In the genomic region with DNA sequence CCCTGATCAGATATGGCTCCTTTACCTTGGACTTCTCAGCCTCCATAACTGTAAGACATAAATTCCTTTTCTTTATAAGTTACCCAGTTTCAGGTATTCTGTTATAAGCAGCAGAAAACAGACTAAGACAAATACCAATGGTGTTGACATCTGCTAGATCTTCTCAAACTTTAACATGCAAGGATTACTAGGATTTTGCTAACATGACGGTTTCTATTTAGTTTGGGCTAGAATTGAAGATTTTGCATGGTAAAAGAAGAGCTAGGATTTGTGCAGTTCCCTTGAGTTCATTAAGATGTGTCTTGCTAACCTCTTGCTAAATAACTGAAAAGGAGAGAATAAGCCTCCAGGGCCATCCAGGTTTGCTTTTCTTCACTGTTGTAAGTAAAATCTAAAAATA, we compare ENCODE assay signal across 1 cellular context.
TF ChIP-seq lines count a peak whose summit lies in the region.

No MANE protein-coding gene starts in this region.

TF ChIP-seq in GM23338, 12 proteins besides CTCF, POLR2A, EP300 and RAD21 (continued from another document):
- TF ChIP-seq, protein P1, sequence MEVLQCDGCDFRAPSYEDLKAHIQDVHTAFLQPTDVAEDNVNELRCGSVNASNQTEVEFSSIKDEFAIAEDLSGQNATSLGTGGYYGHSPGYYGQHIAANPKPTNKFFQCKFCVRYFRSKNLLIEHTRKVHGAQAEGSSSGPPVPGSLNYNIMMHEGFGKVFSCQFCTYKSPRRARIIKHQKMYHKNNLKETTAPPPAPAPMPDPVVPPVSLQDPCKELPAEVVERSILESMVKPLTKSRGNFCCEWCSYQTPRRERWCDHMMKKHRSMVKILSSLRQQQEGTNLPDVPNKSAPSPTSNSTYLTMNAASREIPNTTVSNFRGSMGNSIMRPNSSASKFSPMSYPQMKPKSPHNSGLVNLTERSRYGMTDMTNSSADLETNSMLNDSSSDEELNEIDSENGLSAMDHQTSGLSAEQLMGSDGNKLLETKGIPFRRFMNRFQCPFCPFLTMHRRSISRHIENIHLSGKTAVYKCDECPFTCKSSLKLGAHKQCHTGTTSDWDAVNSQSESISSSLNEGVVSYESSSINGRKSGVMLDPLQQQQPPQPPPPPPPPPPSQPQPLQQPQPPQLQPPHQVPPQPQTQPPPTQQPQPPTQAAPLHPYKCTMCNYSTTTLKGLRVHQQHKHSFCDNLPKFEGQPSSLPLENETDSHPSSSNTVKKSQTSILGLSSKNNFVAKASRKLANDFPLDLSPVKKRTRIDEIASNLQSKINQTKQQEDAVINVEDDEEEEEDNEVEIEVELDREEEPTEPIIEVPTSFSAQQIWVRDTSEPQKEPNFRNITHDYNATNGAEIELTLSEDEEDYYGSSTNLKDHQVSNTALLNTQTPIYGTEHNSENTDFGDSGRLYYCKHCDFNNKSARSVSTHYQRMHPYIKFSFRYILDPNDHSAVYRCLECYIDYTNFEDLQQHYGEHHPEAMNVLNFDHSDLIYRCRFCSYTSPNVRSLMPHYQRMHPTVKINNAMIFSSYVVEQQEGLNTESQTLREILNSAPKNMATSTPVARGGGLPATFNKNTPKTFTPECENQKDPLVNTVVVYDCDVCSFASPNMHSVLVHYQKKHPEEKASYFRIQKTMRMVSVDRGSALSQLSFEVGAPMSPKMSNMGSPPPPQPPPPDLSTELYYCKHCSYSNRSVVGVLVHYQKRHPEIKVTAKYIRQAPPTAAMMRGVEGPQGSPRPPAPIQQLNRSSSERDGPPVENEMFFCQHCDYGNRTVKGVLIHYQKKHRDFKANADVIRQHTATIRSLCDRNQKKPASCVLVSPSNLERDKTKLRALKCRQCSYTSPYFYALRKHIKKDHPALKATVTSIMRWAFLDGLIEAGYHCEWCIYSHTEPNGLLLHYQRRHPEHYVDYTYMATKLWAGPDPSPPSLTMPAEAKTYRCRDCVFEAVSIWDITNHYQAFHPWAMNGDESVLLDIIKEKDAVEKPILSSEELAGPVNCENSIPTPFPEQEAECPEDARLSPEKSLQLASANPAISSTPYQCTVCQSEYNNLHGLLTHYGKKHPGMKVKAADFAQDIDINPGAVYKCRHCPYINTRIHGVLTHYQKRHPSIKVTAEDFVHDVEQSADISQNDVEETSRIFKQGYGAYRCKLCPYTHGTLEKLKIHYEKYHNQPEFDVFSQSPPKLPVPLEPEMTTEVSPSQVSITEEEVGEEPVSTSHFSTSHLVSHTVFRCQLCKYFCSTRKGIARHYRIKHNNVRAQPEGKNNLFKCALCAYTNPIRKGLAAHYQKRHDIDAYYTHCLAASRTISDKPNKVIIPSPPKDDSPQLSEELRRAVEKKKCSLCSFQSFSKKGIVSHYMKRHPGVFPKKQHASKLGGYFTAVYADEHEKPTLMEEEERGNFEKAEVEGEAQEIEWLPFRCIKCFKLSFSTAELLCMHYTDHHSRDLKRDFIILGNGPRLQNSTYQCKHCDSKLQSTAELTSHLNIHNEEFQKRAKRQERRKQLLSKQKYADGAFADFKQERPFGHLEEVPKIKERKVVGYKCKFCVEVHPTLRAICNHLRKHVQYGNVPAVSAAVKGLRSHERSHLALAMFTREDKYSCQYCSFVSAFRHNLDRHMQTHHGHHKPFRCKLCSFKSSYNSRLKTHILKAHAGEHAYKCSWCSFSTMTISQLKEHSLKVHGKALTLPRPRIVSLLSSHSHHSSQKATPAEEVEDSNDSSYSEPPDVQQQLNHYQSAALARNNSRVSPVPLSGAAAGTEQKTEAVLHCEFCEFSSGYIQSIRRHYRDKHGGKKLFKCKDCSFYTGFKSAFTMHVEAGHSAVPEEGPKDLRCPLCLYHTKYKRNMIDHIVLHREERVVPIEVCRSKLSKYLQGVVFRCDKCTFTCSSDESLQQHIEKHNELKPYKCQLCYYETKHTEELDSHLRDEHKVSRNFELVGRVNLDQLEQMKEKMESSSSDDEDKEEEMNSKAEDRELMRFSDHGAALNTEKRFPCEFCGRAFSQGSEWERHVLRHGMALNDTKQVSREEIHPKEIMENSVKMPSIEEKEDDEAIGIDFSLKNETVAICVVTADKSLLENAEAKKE (CRISPR knock-in tag; IDR thresholded peaks at IDR 0.05), result no peak
- TF ChIP-seq, protein P2, sequence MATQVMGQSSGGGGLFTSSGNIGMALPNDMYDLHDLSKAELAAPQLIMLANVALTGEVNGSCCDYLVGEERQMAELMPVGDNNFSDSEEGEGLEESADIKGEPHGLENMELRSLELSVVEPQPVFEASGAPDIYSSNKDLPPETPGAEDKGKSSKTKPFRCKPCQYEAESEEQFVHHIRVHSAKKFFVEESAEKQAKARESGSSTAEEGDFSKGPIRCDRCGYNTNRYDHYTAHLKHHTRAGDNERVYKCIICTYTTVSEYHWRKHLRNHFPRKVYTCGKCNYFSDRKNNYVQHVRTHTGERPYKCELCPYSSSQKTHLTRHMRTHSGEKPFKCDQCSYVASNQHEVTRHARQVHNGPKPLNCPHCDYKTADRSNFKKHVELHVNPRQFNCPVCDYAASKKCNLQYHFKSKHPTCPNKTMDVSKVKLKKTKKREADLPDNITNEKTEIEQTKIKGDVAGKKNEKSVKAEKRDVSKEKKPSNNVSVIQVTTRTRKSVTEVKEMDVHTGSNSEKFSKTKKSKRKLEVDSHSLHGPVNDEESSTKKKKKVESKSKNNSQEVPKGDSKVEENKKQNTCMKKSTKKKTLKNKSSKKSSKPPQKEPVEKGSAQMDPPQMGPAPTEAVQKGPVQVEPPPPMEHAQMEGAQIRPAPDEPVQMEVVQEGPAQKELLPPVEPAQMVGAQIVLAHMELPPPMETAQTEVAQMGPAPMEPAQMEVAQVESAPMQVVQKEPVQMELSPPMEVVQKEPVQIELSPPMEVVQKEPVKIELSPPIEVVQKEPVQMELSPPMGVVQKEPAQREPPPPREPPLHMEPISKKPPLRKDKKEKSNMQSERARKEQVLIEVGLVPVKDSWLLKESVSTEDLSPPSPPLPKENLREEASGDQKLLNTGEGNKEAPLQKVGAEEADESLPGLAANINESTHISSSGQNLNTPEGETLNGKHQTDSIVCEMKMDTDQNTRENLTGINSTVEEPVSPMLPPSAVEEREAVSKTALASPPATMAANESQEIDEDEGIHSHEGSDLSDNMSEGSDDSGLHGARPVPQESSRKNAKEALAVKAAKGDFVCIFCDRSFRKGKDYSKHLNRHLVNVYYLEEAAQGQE (IDR thresholded peaks at IDR 0.05; ENCODE audit: unreplicated experiment), result no peak
- TF ChIP-seq CREB1 (CRISPR knock-in tag; IDR thresholded peaks at IDR 0.05; ENCODE audit: low read depth) (no peak), ZNF331 (CRISPR knock-in tag; IDR thresholded peaks at IDR 0.05; ENCODE audit: low read depth) (no peak)
